22 cellular contexts compared by ENCODE assay signal in the genomic region with DNA sequence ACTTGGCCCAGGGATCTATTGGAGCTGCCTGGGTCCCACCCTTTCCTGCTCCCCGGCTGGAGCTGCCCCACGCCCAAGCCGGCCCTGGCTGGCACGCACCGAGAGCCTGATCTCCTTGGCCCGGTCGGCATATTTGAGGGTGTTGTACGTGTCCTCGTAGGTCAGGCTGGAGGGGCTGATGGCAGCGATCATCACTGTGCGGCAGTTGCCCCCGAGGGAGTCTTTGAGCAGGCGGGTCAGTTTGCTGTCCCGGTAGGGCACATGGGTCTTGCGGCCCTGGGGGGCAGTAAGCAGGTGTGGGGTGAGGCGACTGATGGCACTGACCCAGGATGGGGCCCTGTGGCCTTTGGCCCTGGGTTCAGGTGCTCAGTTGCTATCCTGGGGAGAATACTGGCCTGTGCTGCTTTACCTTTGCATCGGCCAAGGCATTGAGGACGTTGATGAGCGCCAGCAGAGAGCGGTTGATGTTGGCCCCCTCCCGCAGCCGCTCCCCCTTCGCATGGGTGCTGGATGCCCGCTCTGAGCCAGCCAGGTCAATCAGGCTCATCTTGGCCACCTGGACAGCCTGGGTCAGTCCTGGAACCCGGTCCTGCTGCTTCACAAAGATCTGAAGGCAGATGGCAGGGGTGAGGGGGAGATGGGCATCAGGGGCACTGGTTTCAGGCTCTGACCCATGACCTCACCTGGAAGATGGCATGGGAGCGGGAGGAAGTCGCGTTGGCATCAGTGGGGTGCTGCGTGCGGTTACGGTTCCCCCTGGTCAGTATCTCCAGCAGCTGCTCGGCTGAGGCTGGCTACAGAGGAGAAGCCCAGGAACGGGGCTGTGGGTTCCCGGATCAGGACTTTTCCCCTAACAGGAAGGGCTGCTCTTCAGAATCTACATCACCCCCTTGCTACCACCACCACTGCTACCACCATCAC. TPM values are rescaled to one million over a fixed set of nuclear protein-coding genes. Genes with fewer than 3 reads are reported as not detected.
A peak's percentile ranks its signal among the peaks of the same experiment; 100 is the strongest.
DNase-seq lines count a peak whose midpoint lies in the region; ATAC-seq, FAIRE-seq and TF ChIP-seq lines count a peak whose summit lies in the region.
"Had no signal": no experiment of that assay in that cellular context is flagged by ENCODE, and none has a peak within 500 bp of the region (broad histone marks: within the 10 kb centered on the region; RNA-seq: fewer than 3 reads in every experiment).

No MANE protein-coding gene starts in this region.

- no peak for TF ChIP-seq RAD21 in HepG2 (CRISPR knock-in tag; IDR thresholded peaks at IDR 0.05)

- H3K79me2 ChIP-seq in HepG2 (ENCODE audit: insufficient read depth, low read length): peaks cover 3% of the 10 kb centered on the region

- no peak overlapping the region for H2AFZ ChIP-seq in HepG2 (ENCODE audit: low read length)

- CTCF ChIA-PET in HepG2 (lab: Yijun Ruan, JAX; ENCODE audit: low intra/inter-chr PET ratio, low total read pairs): no interaction called here

- FAIRE-seq in HepG2 (lab: Jason Lieb, UNC): no peak
- peak; percentile 83 for FAIRE-seq in urothelium cell line (lab: Jason Lieb, UNC)
- FAIRE-seq in GM12892 (lab: Jason Lieb, UNC): no peak
- FAIRE-seq: A204.1 had no signal

- H3K4me3 Mint-ChIP-seq in activated T-cell treated with anti-CD3 and anti-CD28 coated beads, Interleukin-2, amount 50 U/mL, for 24 hours: no peak overlapping the region
- H3K4me3 Mint-ChIP-seq in activated T-cell treated with anti-CD3 and anti-CD28 coated beads, Interleukin-2, amount 50 U/mL, for 72 hours: no peak overlapping the region
- H3K4me3 Mint-ChIP-seq: CD8-positive, alpha-beta T cell had no signal

- H3K4me3 ChIP-seq in RWPE2 (ENCODE audit: severe bottlenecking): no peak overlapping the region
- no peak overlapping the region for H3K4me3 ChIP-seq in HepG2 (replicated peaks in 1 of 3; ENCODE audit: insufficient read depth in 1 of 3, low read depth in 2 of 3, low read length in 3 of 3)
- H3K4me3 ChIP-seq: BLaER1, MG63, Peyer's patch had no signal

- H3K4me1 Mint-ChIP-seq in activated T-cell treated with anti-CD3 and anti-CD28 coated beads, Interleukin-2, amount 50 U/mL, for 24 hours (ENCODE audit: low read depth): peaks cover 4% of the 10 kb centered on the region
- H3K4me1 Mint-ChIP-seq in activated T-cell treated with anti-CD3 and anti-CD28 coated beads, Interleukin-2, amount 50 U/mL, for 72 hours (ENCODE audit: low read depth): no peaks in the 10 kb centered on the region

- H3K36me3 ChIP-seq in RWPE2 (ENCODE audit: low read depth) (peaks cover 97% of the 10 kb centered on the region), HepG2 (replicated peaks in 1 of 2; ENCODE audit: control insufficient read depth in 1 of 2, insufficient read depth in 2 of 2, low read length in 2 of 2) (peaks cover 43 to 69% of the 10 kb centered on the region in 2 experiments)
- H3K36me3 ChIP-seq: Peyer's patch had no signal

- H3K27me3 Mint-ChIP-seq in activated T-cell treated with anti-CD3 and anti-CD28 coated beads, Interleukin-2, amount 50 U/mL, for 24 hours: no peaks in the 10 kb centered on the region
- no peaks in the 10 kb centered on the region for H3K27me3 Mint-ChIP-seq in activated T-cell treated with anti-CD3 and anti-CD28 coated beads, Interleukin-2, amount 50 U/mL, for 72 hours (ENCODE audit: low read depth)

- ATAC-seq in activated T-cell treated with anti-CD3 and anti-CD28 coated beads, Interleukin-2, amount 50 U/mL, for 72 hours (replicated peaks in 1 of 2): no peak
- ATAC-seq in RWPE2 (ENCODE audit: low read depth): no peak
- ATAC-seq in HepG2: no peak; the same call in 2 of the 3 replicates
- ATAC-seq: CD8-positive, alpha-beta T cell had no signal

- 99% methylated on average over 26 of the region's 34 CpGs for WGBS in HepG2 (ENCODE audit: low lambda C conversion rate)

- no peak overlapping the region for H3K4me2 ChIP-seq in HepG2 (ENCODE audit: low read depth, low read length)
- H3K4me2 ChIP-seq: BLaER1, KMS-11 had no signal

- no peaks in the 10 kb centered on the region for H3K27me3 ChIP-seq in RWPE2 (ENCODE audit: insufficient read depth, poor library complexity, severe bottlenecking)
- H3K27me3 ChIP-seq in HepG2 (ENCODE audit: control insufficient read depth in 1 of 2, insufficient read depth in 2 of 2, low read length in 2 of 2): no peaks in the 10 kb centered on the region
- H3K27me3 ChIP-seq: BLaER1, MG63, Peyer's patch had no signal

- no peaks in the 10 kb centered on the region for H4K20me1 ChIP-seq in HepG2 (ENCODE audit: insufficient read depth, low read length)

- POLR2A ChIA-PET in HepG2 (lab: Yijun Ruan, JAX): no interaction called here

- BruUV-seq in HepG2 (replicated peaks; lab: Mats Ljungman, UMichigan): no TSS peak

- no peaks in the 10 kb centered on the region for H3K9me3 ChIP-seq in RWPE2 (ENCODE audit: severe bottlenecking)
- H3K9me3 ChIP-seq in HepG2 (ENCODE audit: low read length): no peaks in the 10 kb centered on the region
- H3K9me3 ChIP-seq: BLaER1, Peyer's patch had no signal

- TF ChIP-seq EP300 in HepG2 (IDR thresholded peaks at IDR 0.05; ENCODE audit: low read depth in 2 of 2, low read length in 2 of 2) (no peak), HepG2 (CRISPR knock-in tag; IDR thresholded peaks at IDR 0.05; ENCODE audit: borderline replicate concordance) (no peak)

- H3K27ac ChIP-seq in RWPE2 (ENCODE audit: poor library complexity, severe bottlenecking): no peak overlapping the region
- H3K27ac ChIP-seq in HepG2 (ENCODE audit: extremely low read length, insufficient read depth, low read length): no peak overlapping the region
- H3K27ac ChIP-seq: BLaER1, KMS-11, Peyer's patch had no signal

- H3K9me3 Mint-ChIP-seq in activated T-cell treated with anti-CD3 and anti-CD28 coated beads, Interleukin-2, amount 50 U/mL, for 24 hours: peaks cover 4% of the 10 kb centered on the region
- H3K9me3 Mint-ChIP-seq in activated T-cell treated with anti-CD3 and anti-CD28 coated beads, Interleukin-2, amount 50 U/mL, for 72 hours: no peaks in the 10 kb centered on the region
- H3K9me3 Mint-ChIP-seq: CD8-positive, alpha-beta T cell had no signal

- TF ChIP-seq POLR2A in HepG2 (IDR thresholded peaks at IDR 0.05; ENCODE audit: insufficient read depth in 1 of 2, low read depth in 2 of 2, low read length in 2 of 2): no peak
- no peak for TF ChIP-seq POLR2A in GM12892 (IDR thresholded peaks at IDR 0.05; ENCODE audit: low read depth, low read length)

- H3K9ac ChIP-seq in HepG2 (ENCODE audit: insufficient read depth, low read depth, low read length): no peak overlapping the region
- H3K9ac ChIP-seq: BLaER1, KMS-11 had no signal

- H3K4me1 ChIP-seq in RWPE2 (ENCODE audit: insufficient read depth, poor library complexity, severe bottlenecking): peaks cover 4% of the 10 kb centered on the region
- no peaks in the 10 kb centered on the region for H3K4me1 ChIP-seq in HepG2 (ENCODE audit: insufficient read depth, low read length)
- H3K4me1 ChIP-seq: BLaER1, Peyer's patch had no signal

- peaks cover 78% of the 10 kb centered on the region for H3K36me3 Mint-ChIP-seq in activated T-cell treated with anti-CD3 and anti-CD28 coated beads, Interleukin-2, amount 50 U/mL, for 24 hours (ENCODE audit: low read depth)
- peaks cover 2 to 26% of the 10 kb centered on the region in 2 donors for H3K36me3 Mint-ChIP-seq in activated T-cell treated with anti-CD3 and anti-CD28 coated beads, Interleukin-2, amount 50 U/mL, for 72 hours (ENCODE audit: insufficient read depth in 2 of 2)
- H3K36me3 Mint-ChIP-seq: CD8-positive, alpha-beta T cell had no signal

- H3K27ac Mint-ChIP-seq in activated T-cell treated with anti-CD3 and anti-CD28 coated beads, Interleukin-2, amount 50 U/mL, for 24 hours: peak overlapping the region; percentile 11
- no peak overlapping the region for H3K27ac Mint-ChIP-seq in activated T-cell treated with anti-CD3 and anti-CD28 coated beads, Interleukin-2, amount 50 U/mL, for 72 hours
- H3K27ac Mint-ChIP-seq: CD8-positive, alpha-beta T cell had no signal

- DNase-seq in activated T-cell treated with anti-CD3 and anti-CD28 coated beads, Interleukin-2, amount 50 U/mL, for 24 hours: no peak
- DNase-seq in activated T-cell treated with anti-CD3 and anti-CD28 coated beads, Interleukin-2, amount 50 U/mL, for 72 hours: no peak
- DNase-seq in RWPE2 (ENCODE audit: low spot score) (peak; percentile 54), HepG2 (ENCODE audit: low spot score) (no peak), urothelium cell line (ENCODE audit: low spot score) (no peak), HT-29 (ENCODE audit: low spot score) (no peak), iPS-NIHi11 (ENCODE audit: low spot score) (no peak), GM12892 (ENCODE audit: insufficient read length) (no peak)
- DNase-seq: CD8-positive, alpha-beta T cell; DMS79; HCEC 1CT; MG63; NCI-H1092; NCI-H146; NCI-H2081 treated with DMSO at 0.1 percent for 48 hours; NCI-H2227 treated with DMSO at 0.1 percent for 48 hours; NCI-H524 treated with DMSO at 0.1 percent for 48 hours; SHP77 treated with DMSO at 0.1 percent for 48 hours had no signal

- no peak for TF ChIP-seq CTCF in RWPE2 (IDR thresholded peaks at IDR 0.05; ENCODE audit: poor library complexity, severe bottlenecking)
- TF ChIP-seq CTCF in HepG2 (CRISPR knock-in tag; IDR thresholded peaks at IDR 0.05): no peak

- intact Hi-C loops in HepG2 (cut with micrococcal nuclease; ENCODE audit: unreplicated experiment): no loop called here

- in situ Hi-C loops in HepG2 (cut with HindIII; ENCODE audit: extremely low pct_ligation_motif_present, low pct_unique_long_range_greater_than_20kb): no loop called here

RNA-seq across cellular contexts. Expression of gene KIF18B, which starts 13.5 kb away (rescaled TPM):
- total RNA-seq in activated T-cell treated with anti-CD3 and anti-CD28 coated beads, Interleukin-2, amount 50 U/mL, for 72 hours: 10 to 100 TPM; 33.0 to 48.1 TPM
- total RNA-seq in HepG2 (2016; rRNA removed; fragmentation: Illumina TruSeq; extraction: Trizol): 14.5 and 15.3 TPM in 2 replicates
- 9.5 and 10.9 TPM in 2 replicates for total RNA-seq in HepG2 (2016; cell fraction: cytosol; rRNA removed; fragmentation: Illumina TruSeq; extraction: Trizol; ENCODE audit: low read depth)
- total RNA-seq in HepG2 (2016; cell fraction: insoluble cytoplasmic fraction; rRNA removed; fragmentation: Illumina TruSeq; extraction: Trizol): 10.5 and 15.3 TPM in 2 replicates
- 11.6 and 11.8 TPM in 2 replicates for total RNA-seq in HepG2 (2016; cell fraction: membrane; rRNA removed; fragmentation: Illumina TruSeq; extraction: Trizol)
- total RNA-seq in HepG2 (2016; cell fraction: nucleus; rRNA removed; fragmentation: Illumina TruSeq; extraction: Trizol): 16.1 and 18.1 TPM in 2 replicates
- polyA plus RNA-seq in HepG2 (2011; rRNA removed): 13.2 and 15.2 TPM in 2 replicates
- 3.7 and 7.3 TPM in 2 replicates for polyA plus RNA-seq in HepG2 (2011; cell fraction: cytosol; rRNA removed)
- 33.4 and 44.5 TPM in 2 replicates for polyA plus RNA-seq in HepG2 (2011; cell fraction: nucleus; rRNA removed)
- polyA plus RNA-seq in HepG2 (2012): 4.1 and 7.4 TPM in 2 replicates
- polyA plus RNA-seq in HepG2 (2016; cell fraction: cytosol; fragmentation: Illumina TruSeq; extraction: Trizol; ENCODE audit: low read depth): 1.2 and 1.7 TPM in 2 replicates
- 11.3 and 16.8 TPM in 2 replicates for polyA plus RNA-seq in HepG2 (2016; cell fraction: insoluble cytoplasmic fraction; fragmentation: Illumina TruSeq; extraction: Trizol; ENCODE audit: low read depth)
- 3.7 and 5.4 TPM in 2 replicates for polyA plus RNA-seq in HepG2 (2016; cell fraction: membrane; fragmentation: Illumina TruSeq; extraction: Trizol; ENCODE audit: low read depth)
- 81.4 and 94.7 TPM in 2 replicates for polyA plus RNA-seq in HepG2 (2016; cell fraction: nucleus; fragmentation: Illumina TruSeq; extraction: Trizol; ENCODE audit: insufficient read depth, low read depth)
- 25.0 and 60.4 TPM in 2 replicates for polyA minus RNA-seq in HepG2 (2011; rRNA and poly(A)+ RNA removed; ENCODE audit: low replicate concordance)
- polyA minus RNA-seq in HepG2 (2011; cell fraction: cytosol; rRNA and poly(A)+ RNA removed): 8.2 and 9.4 TPM in 2 replicates
- 12.9 and 15.5 TPM in 2 replicates for polyA minus RNA-seq in HepG2 (2011; cell fraction: nucleus; rRNA and poly(A)+ RNA removed)
- total RNA-seq in HT-29 (2014; rRNA removed; shearing (Covaris generic)): 12.2 and 14.8 TPM in 2 replicates
- polyA plus RNA-seq in GM12892 (2012; ENCODE audit: missing spikeins): 9.7 TPM

RNA-seq across cellular contexts. Expression of gene GFAP, which starts 18.8 kb away (rescaled TPM):
- total RNA-seq in activated T-cell treated with anti-CD3 and anti-CD28 coated beads, Interleukin-2, amount 50 U/mL, for 72 hours: not detected
- total RNA-seq in HepG2 (2016; rRNA removed; fragmentation: Illumina TruSeq; extraction: Trizol): 0.11 and 0.35 TPM in 2 replicates
- total RNA-seq in HepG2 (2016; cell fraction: cytosol; rRNA removed; fragmentation: Illumina TruSeq; extraction: Trizol; ENCODE audit: low read depth): 0.20 TPM in 1 of 2 replicates, not detected in the other
- total RNA-seq in HepG2 (2016; cell fraction: insoluble cytoplasmic fraction; rRNA removed; fragmentation: Illumina TruSeq; extraction: Trizol): 0.50 TPM in 1 of 2 replicates, not detected in the other
- total RNA-seq in HepG2 (2016; cell fraction: membrane; rRNA removed; fragmentation: Illumina TruSeq; extraction: Trizol): 0.10 and 0.22 TPM in 2 replicates
- 0.63 TPM in 1 of 2 replicates, not detected in the other for total RNA-seq in HepG2 (2016; cell fraction: nucleus; rRNA removed; fragmentation: Illumina TruSeq; extraction: Trizol)
- polyA plus RNA-seq in HepG2 (2011; rRNA removed): 0.16 and 0.29 TPM in 2 replicates
- polyA plus RNA-seq in HepG2 (2011; cell fraction: cytosol; rRNA removed): 0.08 and 0.24 TPM in 2 replicates
- 0.24 and 0.99 TPM in 2 replicates for polyA plus RNA-seq in HepG2 (2011; cell fraction: nucleus; rRNA removed)
- polyA plus RNA-seq in HepG2 (2012): 0.13 TPM in 1 of 2 replicates, not detected in the other
- polyA plus RNA-seq in HepG2 (2016; cell fraction: cytosol; fragmentation: Illumina TruSeq; extraction: Trizol; ENCODE audit: low read depth): 0.18 TPM in 1 of 2 replicates, not detected in the other
- polyA plus RNA-seq in HepG2 (2016; cell fraction: insoluble cytoplasmic fraction; fragmentation: Illumina TruSeq; extraction: Trizol; ENCODE audit: low read depth): 0.39 TPM in 1 of 2 replicates, not detected in the other
- 0.11 and 0.38 TPM in 2 replicates for polyA plus RNA-seq in HepG2 (2016; cell fraction: membrane; fragmentation: Illumina TruSeq; extraction: Trizol; ENCODE audit: low read depth)
- polyA plus RNA-seq in HepG2 (2016; cell fraction: nucleus; fragmentation: Illumina TruSeq; extraction: Trizol; ENCODE audit: insufficient read depth, low read depth): not detected in 2 replicates
- polyA minus RNA-seq in HepG2 (2011; rRNA and poly(A)+ RNA removed; ENCODE audit: low replicate concordance): 0.78 TPM in 1 of 2 replicates, not detected in the other
- polyA minus RNA-seq in HepG2 (2011; cell fraction: cytosol; rRNA and poly(A)+ RNA removed): not detected in 2 replicates
- not detected in 2 replicates for polyA minus RNA-seq in HepG2 (2011; cell fraction: nucleus; rRNA and poly(A)+ RNA removed)
- 0.29 and 0.46 TPM in 2 replicates for total RNA-seq in HT-29 (2014; rRNA removed; shearing (Covaris generic))
- polyA plus RNA-seq in GM12892 (2012; ENCODE audit: missing spikeins): 0.19 TPM
- total RNA-seq: CD8-positive, alpha-beta T cell; Peyer's patch had no signal

RNA-seq across cellular contexts. Expression of gene C1QL1, which starts 34.0 kb away (rescaled TPM):
- 1 to 10 TPM in 1 of 2 donors, under 1 TPM in 1; 0.94 to 2.0 TPM for total RNA-seq in activated T-cell treated with anti-CD3 and anti-CD28 coated beads, Interleukin-2, amount 50 U/mL, for 72 hours
- total RNA-seq in HepG2 (2016; rRNA removed; fragmentation: Illumina TruSeq; extraction: Trizol): 0.11 TPM in 1 of 2 replicates, not detected in the other
- not detected in 2 replicates for total RNA-seq in HepG2 (2016; cell fraction: cytosol; rRNA removed; fragmentation: Illumina TruSeq; extraction: Trizol; ENCODE audit: low read depth)
- not detected in 2 replicates for total RNA-seq in HepG2 (2016; cell fraction: insoluble cytoplasmic fraction; rRNA removed; fragmentation: Illumina TruSeq; extraction: Trizol)
- 0.14 TPM in 1 of 2 replicates, not detected in the other for total RNA-seq in HepG2 (2016; cell fraction: membrane; rRNA removed; fragmentation: Illumina TruSeq; extraction: Trizol)
- not detected in 2 replicates for total RNA-seq in HepG2 (2016; cell fraction: nucleus; rRNA removed; fragmentation: Illumina TruSeq; extraction: Trizol)
- 0.07 and 0.11 TPM in 2 replicates for polyA plus RNA-seq in HepG2 (2011; rRNA removed)
- polyA plus RNA-seq in HepG2 (2011; cell fraction: cytosol; rRNA removed): 0.10 and 0.20 TPM in 2 replicates
- 0.14 TPM in 1 of 2 replicates, not detected in the other for polyA plus RNA-seq in HepG2 (2011; cell fraction: nucleus; rRNA removed)
- polyA plus RNA-seq in HepG2 (2012): 0.24 TPM in 1 of 2 replicates, not detected in the other
- polyA plus RNA-seq in HepG2 (2016; cell fraction: cytosol; fragmentation: Illumina TruSeq; extraction: Trizol; ENCODE audit: low read depth): 0.38 and 0.43 TPM in 2 replicates
- polyA plus RNA-seq in HepG2 (2016; cell fraction: insoluble cytoplasmic fraction; fragmentation: Illumina TruSeq; extraction: Trizol; ENCODE audit: low read depth): not detected in 2 replicates
- polyA plus RNA-seq in HepG2 (2016; cell fraction: membrane; fragmentation: Illumina TruSeq; extraction: Trizol; ENCODE audit: low read depth): 0.15 and 0.29 TPM in 2 replicates
- polyA plus RNA-seq in HepG2 (2016; cell fraction: nucleus; fragmentation: Illumina TruSeq; extraction: Trizol; ENCODE audit: insufficient read depth, low read depth): not detected in 2 replicates
- polyA minus RNA-seq in HepG2 (2011; rRNA and poly(A)+ RNA removed; ENCODE audit: low replicate concordance): 1.1 TPM in 1 of 2 replicates, not detected in the other
- polyA minus RNA-seq in HepG2 (2011; cell fraction: cytosol; rRNA and poly(A)+ RNA removed): not detected in 2 replicates
- not detected in 2 replicates for polyA minus RNA-seq in HepG2 (2011; cell fraction: nucleus; rRNA and poly(A)+ RNA removed)
- 0.05 TPM in 1 of 2 replicates, not detected in the other for total RNA-seq in HT-29 (2014; rRNA removed; shearing (Covaris generic))
- polyA plus RNA-seq in GM12892 (2012; ENCODE audit: missing spikeins): not detected
- total RNA-seq: CD8-positive, alpha-beta T cell had no signal

RNA-seq across cellular contexts. Expression of gene EFTUD2, which starts 34.8 kb away (rescaled TPM):
- total RNA-seq in activated T-cell treated with anti-CD3 and anti-CD28 coated beads, Interleukin-2, amount 50 U/mL, for 72 hours: 100 to 1,000 TPM; 123 to 132 TPM
- total RNA-seq in HepG2 (2016; rRNA removed; fragmentation: Illumina TruSeq; extraction: Trizol): 137 and 310 TPM in 2 replicates
- total RNA-seq in HepG2 (2016; cell fraction: cytosol; rRNA removed; fragmentation: Illumina TruSeq; extraction: Trizol; ENCODE audit: low read depth): 12.3 and 15.8 TPM in 2 replicates
- total RNA-seq in HepG2 (2016; cell fraction: insoluble cytoplasmic fraction; rRNA removed; fragmentation: Illumina TruSeq; extraction: Trizol): 133 and 270 TPM in 2 replicates
- total RNA-seq in HepG2 (2016; cell fraction: membrane; rRNA removed; fragmentation: Illumina TruSeq; extraction: Trizol): 28.2 and 35.7 TPM in 2 replicates
- total RNA-seq in HepG2 (2016; cell fraction: nucleus; rRNA removed; fragmentation: Illumina TruSeq; extraction: Trizol): 141 TPM in 2 replicates
- polyA plus RNA-seq in HepG2 (2011; rRNA removed): 107 and 111 TPM in 2 replicates
- polyA plus RNA-seq in HepG2 (2011; cell fraction: cytosol; rRNA removed): 91.0 and 97.8 TPM in 2 replicates
- polyA plus RNA-seq in HepG2 (2011; cell fraction: nucleus; rRNA removed): 171 and 192 TPM in 2 replicates
- 121 and 137 TPM in 2 replicates for polyA plus RNA-seq in HepG2 (2012)
- polyA plus RNA-seq in HepG2 (2016; cell fraction: cytosol; fragmentation: Illumina TruSeq; extraction: Trizol; ENCODE audit: low read depth): 6.8 and 7.8 TPM in 2 replicates
- 145 and 179 TPM in 2 replicates for polyA plus RNA-seq in HepG2 (2016; cell fraction: insoluble cytoplasmic fraction; fragmentation: Illumina TruSeq; extraction: Trizol; ENCODE audit: low read depth)
- 17.0 and 18.1 TPM in 2 replicates for polyA plus RNA-seq in HepG2 (2016; cell fraction: membrane; fragmentation: Illumina TruSeq; extraction: Trizol; ENCODE audit: low read depth)
- 110 and 140 TPM in 2 replicates for polyA plus RNA-seq in HepG2 (2016; cell fraction: nucleus; fragmentation: Illumina TruSeq; extraction: Trizol; ENCODE audit: insufficient read depth, low read depth)
- polyA minus RNA-seq in HepG2 (2011; rRNA and poly(A)+ RNA removed; ENCODE audit: low replicate concordance): 364 and 446 TPM in 2 replicates
- polyA minus RNA-seq in HepG2 (2011; cell fraction: cytosol; rRNA and poly(A)+ RNA removed): 88.8 and 91.3 TPM in 2 replicates
- polyA minus RNA-seq in HepG2 (2011; cell fraction: nucleus; rRNA and poly(A)+ RNA removed): 191 and 216 TPM in 2 replicates
- 142 and 143 TPM in 2 replicates for total RNA-seq in HT-29 (2014; rRNA removed; shearing (Covaris generic))
- polyA plus RNA-seq in GM12892 (2012; ENCODE audit: missing spikeins): 76.9 TPM
